ENCODE assay signal across 37 cellular contexts in genomic region chr16:88493879-88494278, GRCh38.
"Had no signal": no experiment of that assay in that cellular context is flagged by ENCODE, and none has a peak within 500 bp of the region (broad histone marks: within the 10 kb centered on the region; RNA-seq: fewer than 3 reads in every experiment).

No MANE protein-coding gene starts in this region.

- H3K4me1 ChIP-seq: SJSA1 had no signal

- H3K36me3 ChIP-seq: brain microvascular endothelial cell, MG63, SJSA1 had no signal

- H3K4me2 ChIP-seq: SK-N-SH had no signal

- H3K9ac ChIP-seq: SK-N-SH had no signal

- H3K27me3 Mint-ChIP-seq: activated B cell treated with CpG ODN at 0.5 μM for 24 hours; activated CD4-positive, alpha-beta memory T cell treated with anti-CD3 and anti-CD28 coated beads for 36 hours; activated CD8-positive, alpha-beta memory T cell treated with anti-CD3 and anti-CD28 coated beads, Interleukin-2, amount 10 ng/mL, durations not matched to agents 7 days and 5 days; activated naive CD8-positive, alpha-beta T cell treated with anti-CD3 and anti-CD28 coated beads for 36 hours; central memory CD8-positive, alpha-beta T cell had no signal

- H3K27ac ChIP-seq: brain microvascular endothelial cell, SJSA1 had no signal

- H3K9me3 Mint-ChIP-seq: activated B cell treated with CpG ODN at 0.5 μM for 24 hours; activated CD4-positive, alpha-beta memory T cell treated with anti-CD3 and anti-CD28 coated beads for 36 hours; activated naive CD8-positive, alpha-beta T cell treated with anti-CD3 and anti-CD28 coated beads for 36 hours; central memory CD8-positive, alpha-beta T cell; T-helper 1 cell treated with Interleukin-12 subunit alpha and Interleukin-12 subunit beta and Interleukin-4 antibody, amounts not matched to agents 30 μg/mL and 1 μg/mL, for 36 hours; T-helper 2 cell treated with Interferon-gamma antibody and Interleukin-4, amounts not matched to agents 5 μg/mL and 100 μg/mL, for 36 hours had no signal

- ATAC-seq: activated CD8-positive, alpha-beta memory T cell treated with anti-CD3 and anti-CD28 coated beads, Interleukin-2, amount 10 ng/mL, durations not matched to agents 7 days and 5 days had no signal

- H3K36me3 Mint-ChIP-seq: activated CD4-positive, alpha-beta memory T cell treated with anti-CD3 and anti-CD28 coated beads for 36 hours; activated CD8-positive, alpha-beta memory T cell treated with anti-CD3 and anti-CD28 coated beads, Interleukin-2, amount 10 ng/mL, durations not matched to agents 7 days and 5 days; activated naive CD8-positive, alpha-beta T cell treated with anti-CD3 and anti-CD28 coated beads for 36 hours had no signal

- DNase-seq: activated B cell treated with CpG ODN at 0.5 μM for 24 hours; activated CD4-positive, alpha-beta memory T cell treated with anti-CD3 and anti-CD28 coated beads for 36 hours; activated CD4-positive, alpha-beta T cell treated with anti-CD3 and anti-CD28 coated beads for 4 hours; activated CD4-positive, alpha-beta T cell treated with anti-CD3 and anti-CD28 coated beads, Interleukin-2, amount 50 U/mL, for 1 hour; activated CD4-positive, CD25-positive, alpha-beta regulatory T cell treated with anti-CD3 and anti-CD28 coated beads, Interleukin-2, amount 50 U/mL, for 72 hours; activated CD8-positive, alpha-beta memory T cell treated with anti-CD3 and anti-CD28 coated beads for 24 hours; activated CD8-positive, alpha-beta memory T cell treated with anti-CD3 and anti-CD28 coated beads, Interleukin-2, amount 10 ng/mL, durations not matched to agents 7 days and 5 days; activated CD8-positive, alpha-beta memory T cell treated with anti-CD3 and anti-CD28 coated beads, Interleukin-2, amount 50 U/mL, for 48 hours; activated effector memory CD4-positive, alpha-beta T cell treated with Interleukin-2 at 50 U/mL for 16 hours; activated naive CD4-positive, alpha-beta T cell; activated naive CD4-positive, alpha-beta T cell treated with anti-CD3 and anti-CD28 coated beads, Interleukin-2, amount 50 U/mL, for 16 hours; activated naive CD8-positive, alpha-beta T cell treated with anti-CD3 and anti-CD28 coated beads for 36 hours; activated T-cell treated with anti-CD3 and anti-CD28 coated beads, Interleukin-2, amount 50 U/mL, for 48 hours; amniotic stem cell; aorta; brain microvascular endothelial cell; Kasumi-1; KG1; MG63; NCI-H1048; NCI-H1105 treated with DMSO at 0.1 percent for 48 hours; NCI-H1436; NCI-H1694 treated with DMSO at 0.1 percent for 48 hours; NCI-H2029 treated with DMSO at 0.1 percent for 48 hours; NCI-H2107; NCI-H2171; NCI-H510A; NCI-H526; NCI-H748 treated with DMSO at 0.1 percent for 48 hours; NK-92 treated with Interleukin-12 subunit alpha and Interleukin-12 subunit beta, amount 100 ng/mL, for 24 hours; SHP77; SK-N-SH had no signal

- H3K27ac Mint-ChIP-seq: activated B cell treated with CpG ODN at 0.5 μM for 24 hours; activated CD4-positive, alpha-beta memory T cell treated with anti-CD3 and anti-CD28 coated beads for 36 hours; activated CD8-positive, alpha-beta memory T cell treated with anti-CD3 and anti-CD28 coated beads, Interleukin-2, amount 10 ng/mL, durations not matched to agents 7 days and 5 days; activated naive CD8-positive, alpha-beta T cell treated with anti-CD3 and anti-CD28 coated beads for 36 hours; T-helper 1 cell treated with Interleukin-12 subunit alpha and Interleukin-12 subunit beta and Interleukin-4 antibody, amounts not matched to agents 30 μg/mL and 1 μg/mL, for 36 hours; T-helper 2 cell treated with Interferon-gamma antibody and Interleukin-4, amounts not matched to agents 5 μg/mL and 100 μg/mL, for 36 hours had no signal

- H3K27me3 ChIP-seq: brain microvascular endothelial cell, MG63, SJSA1 had no signal

- H3K9me3 ChIP-seq: MG63, SJSA1, SK-N-SH had no signal

- H3K4me1 Mint-ChIP-seq: activated B cell treated with CpG ODN at 0.5 μM for 24 hours; activated CD8-positive, alpha-beta memory T cell treated with anti-CD3 and anti-CD28 coated beads, Interleukin-2, amount 10 ng/mL, durations not matched to agents 7 days and 5 days; activated naive CD8-positive, alpha-beta T cell treated with anti-CD3 and anti-CD28 coated beads for 36 hours had no signal

- H3K4me3 ChIP-seq: MG63, SJSA1 had no signal

- FAIRE-seq: TTC549 had no signal

- H3K4me3 Mint-ChIP-seq: activated B cell treated with CpG ODN at 0.5 μM for 24 hours; activated CD4-positive, alpha-beta memory T cell treated with anti-CD3 and anti-CD28 coated beads for 36 hours; activated CD8-positive, alpha-beta memory T cell treated with anti-CD3 and anti-CD28 coated beads, Interleukin-2, amount 10 ng/mL, durations not matched to agents 7 days and 5 days; activated naive CD8-positive, alpha-beta T cell treated with anti-CD3 and anti-CD28 coated beads for 36 hours; central memory CD8-positive, alpha-beta T cell; T-helper 1 cell treated with Interleukin-12 subunit alpha and Interleukin-12 subunit beta and Interleukin-4 antibody, amounts not matched to agents 30 μg/mL and 1 μg/mL, for 36 hours; T-helper 2 cell treated with Interferon-gamma antibody and Interleukin-4, amounts not matched to agents 5 μg/mL and 100 μg/mL, for 36 hours had no signal
